Comparison of ENCODE assay signal across 26 cellular contexts in genomic region chr7:50780436-50780835, GRCh38. TPM values are rescaled to one million over a fixed set of nuclear protein-coding genes. Genes with fewer than 3 reads are reported as not detected.
DNase-seq lines count a peak whose midpoint lies in the region; ATAC-seq, FAIRE-seq and TF ChIP-seq lines count a peak whose summit lies in the region.
"Had no signal": no experiment of that assay in that cellular context is flagged by ENCODE, and none has a peak within 500 bp of the region (broad histone marks: within the 10 kb centered on the region; RNA-seq: fewer than 3 reads in every experiment).

No MANE protein-coding gene starts in this region.

- no peaks in the 10 kb centered on the region for H3K9me2 ChIP-seq in GM23338 (ENCODE audit: insufficient read depth)
- H3K9me2 ChIP-seq: SK-N-SH had no signal

- TF ChIP-seq CTCF in GM23338 (conservative IDR thresholded peaks at IDR 0.05; ENCODE audit: low read depth in 2 of 2) (no peak), glutamatergic neuron (IDR thresholded peaks at IDR 0.05; ENCODE audit: partially characterized antibody, unreplicated experiment) (no peak), neural crest cell (conservative IDR thresholded peaks at IDR 0.05) (no peak), right lobe of liver (IDR thresholded peaks at IDR 0.05) (no peak)

- H3K4me3 Mint-ChIP-seq in GM23338 (no peak overlapping the region), glutamatergic neuron (ENCODE audit: unreplicated experiment) (peak overlapping the region; percentile 91), neural crest cell (peak overlapping the region; percentile 63)
- H3K4me3 Mint-ChIP-seq: B cell had no signal

- H3F3A ChIP-seq in GM23338 (replicated peaks; ENCODE audit: low read depth): no peaks in the 10 kb centered on the region; the same call in 1 of the 2 replicates

- no peaks in the 10 kb centered on the region for H3K27me3 ChIP-seq in BLaER1
- peaks cover 10% of the 10 kb centered on the region for H3K27me3 ChIP-seq in GM23338 (ENCODE audit: insufficient read depth)
- H3K27me3 ChIP-seq in right lobe of liver: no peaks in the 10 kb centered on the region

- H4K20me1 ChIP-seq in BLaER1: peaks cover 96% of the 10 kb centered on the region
- H4K20me1 ChIP-seq in GM23338 (replicated peaks; ENCODE audit: insufficient read depth): peaks cover 69% of the 10 kb centered on the region

- H3K27ac Mint-ChIP-seq in GM23338 (no peak overlapping the region), glutamatergic neuron (ENCODE audit: unreplicated experiment) (no peak overlapping the region), neural crest cell (ENCODE audit: unreplicated experiment) (no peak overlapping the region)
- H3K27ac Mint-ChIP-seq: B cell had no signal

- H3K9ac ChIP-seq in BLaER1: no peak overlapping the region
- H3K9ac ChIP-seq: GM23248, SK-N-SH had no signal

- H3K36me3 ChIP-seq in BLaER1 (peaks cover 40% of the 10 kb centered on the region), GM23338 (ENCODE audit: insufficient read depth) (no peaks in the 10 kb centered on the region), right lobe of liver (no peaks in the 10 kb centered on the region)

- H2AFZ ChIP-seq in GM23338: no peak overlapping the region
- H2AFZ ChIP-seq: GM23248 had no signal

- H3K4me3 ChIP-seq in BLaER1: no peak overlapping the region
- no peak overlapping the region for H3K4me3 ChIP-seq in GM23338
- no peak overlapping the region for H3K4me3 ChIP-seq in right lobe of liver
- H3K4me3 ChIP-seq: A549, GM23248, K562 had no signal

- H3K4me1 ChIP-seq in BLaER1 (peaks cover 40% of the 10 kb centered on the region), GM23338 (ENCODE audit: insufficient read depth) (peaks cover 48% of the 10 kb centered on the region), right lobe of liver (peaks cover 0 to 42% (median 19%) of the 10 kb centered on the region in 4 donors)

- peaks cover 8% of the 10 kb centered on the region; the same call in 2 of the 3 replicates for H3K9me3 Mint-ChIP-seq in GM23338
- peaks cover 10% of the 10 kb centered on the region for H3K9me3 Mint-ChIP-seq in glutamatergic neuron (ENCODE audit: unreplicated experiment)
- H3K9me3 Mint-ChIP-seq in neural crest cell: peaks cover 6% of the 10 kb centered on the region

- no peak for FAIRE-seq in frontal cortex (lab: Jason Lieb, UNC)
- FAIRE-seq: A549, HTR-8/SVneo had no signal

- TF ChIP-seq POLR2A in right lobe of liver (IDR thresholded peaks at IDR 0.05): no peak

- H3K27me3 Mint-ChIP-seq in GM23338 (ENCODE audit: insufficient read depth, low read depth, poor library complexity) (peaks cover 4% of the 10 kb centered on the region), glutamatergic neuron (ENCODE audit: unreplicated experiment) (peaks cover 12% of the 10 kb centered on the region), neural crest cell (ENCODE audit: low read depth) (no peaks in the 10 kb centered on the region)

- intact Hi-C loops in right lobe of liver (cut with DNase I): no loop called here

- H3K4me1 Mint-ChIP-seq in GM23338: peaks cover 56% of the 10 kb centered on the region
- H3K4me1 Mint-ChIP-seq in glutamatergic neuron (ENCODE audit: low read depth, unreplicated experiment): peaks cover 43% of the 10 kb centered on the region
- H3K4me1 Mint-ChIP-seq in neural crest cell: peaks cover 73% of the 10 kb centered on the region

- H3K9me3 ChIP-seq in BLaER1 (peaks cover 37% of the 10 kb centered on the region), right lobe of liver (no peaks in the 10 kb centered on the region)
- H3K9me3 ChIP-seq: A549, SK-N-SH had no signal

- H3K27ac ChIP-seq in BLaER1: 0 out of 2 replicates have a peak overlapping the region, but pooled peaks have one; percentile 2
- H3K27ac ChIP-seq in GM23338 (ENCODE audit: low read depth): no peak overlapping the region
- H3K27ac ChIP-seq in right lobe of liver: no peak overlapping the region
- H3K27ac ChIP-seq: A549, GM23248 had no signal

- peak overlapping the region; percentile 76; the same call in 1 of the 2 replicates for H3K4me2 ChIP-seq in BLaER1
- H3K4me2 ChIP-seq in GM23338: peak overlapping the region; percentile 14; the same call in 1 of the 2 replicates
- H3K4me2 ChIP-seq: A549, SK-N-SH had no signal

- ATAC-seq in GM23338 (no peak), GM19397 (IDR thresholded peaks at IDR 0.05; ENCODE audit: unreplicated experiment) (no peak), right lobe of liver (no peak)
- ATAC-seq: A549, K562, PC-3 had no signal

- peaks cover 97% of the 10 kb centered on the region for H3K79me2 ChIP-seq in GM23338 (replicated peaks; ENCODE audit: insufficient read depth)

- DNase-seq in GM23338 (ENCODE audit: low spot score): no peak
- DNase-seq in glutamatergic neuron: no peak
- DNase-seq in neural crest cell (ENCODE audit: low read depth, low spot score): no peak
- no peak for DNase-seq in frontal cortex (ENCODE audit: low spot score in 2 of 2)
- DNase-seq in right lobe of liver: no peak
- DNase-seq: Calu3; DMS153; GM23248; H9; Kasumi-1; NCI-H1092 treated with DMSO at 0.1 percent for 48 hours; NCI-H1436; NCI-H187; NCI-H2081 treated with DMSO at 0.1 percent for 48 hours; NCI-H446; NCI-H526; NCI-H82; NK-92 treated with Interleukin-12 subunit alpha and Interleukin-12 subunit beta, amount 100 ng/mL, for 24 hours; PC-3; SK-N-SH had no signal

- 71% methylated on average over 2 of the region's 3 CpGs for WGBS in right lobe of liver (ENCODE audit: insufficient coverage, low coverage, low lambda C conversion rate, missing lambda C conversion rate)

- H3K36me3 Mint-ChIP-seq in GM23338 (ENCODE audit: low read depth) (peaks cover 27% of the 10 kb centered on the region), glutamatergic neuron (ENCODE audit: unreplicated experiment) (peaks cover 11% of the 10 kb centered on the region), neural crest cell (ENCODE audit: low read depth) (peaks cover 17% of the 10 kb centered on the region)

TF ChIP-seq in GM23338, 12 proteins besides CTCF, POLR2A, EP300 and RAD21 (continues in another document):
- TF ChIP-seq EZH2 (IDR thresholded peaks at IDR 0.05; ENCODE audit: low read depth, unreplicated experiment): no peak
- TF ChIP-seq NANOG (IDR thresholded peaks at IDR 0.05; ENCODE audit: borderline replicate concordance): no peak
- TF ChIP-seq, protein P1, sequence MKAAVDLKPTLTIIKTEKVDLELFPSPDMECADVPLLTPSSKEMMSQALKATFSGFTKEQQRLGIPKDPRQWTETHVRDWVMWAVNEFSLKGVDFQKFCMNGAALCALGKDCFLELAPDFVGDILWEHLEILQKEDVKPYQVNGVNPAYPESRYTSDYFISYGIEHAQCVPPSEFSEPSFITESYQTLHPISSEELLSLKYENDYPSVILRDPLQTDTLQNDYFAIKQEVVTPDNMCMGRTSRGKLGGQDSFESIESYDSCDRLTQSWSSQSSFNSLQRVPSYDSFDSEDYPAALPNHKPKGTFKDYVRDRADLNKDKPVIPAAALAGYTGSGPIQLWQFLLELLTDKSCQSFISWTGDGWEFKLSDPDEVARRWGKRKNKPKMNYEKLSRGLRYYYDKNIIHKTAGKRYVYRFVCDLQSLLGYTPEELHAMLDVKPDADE (IDR thresholded peaks at IDR 0.05): no peak
- no peak for TF ChIP-seq POLR2AphosphoS5 (IDR thresholded peaks at IDR 0.05; ENCODE audit: low read depth)
- TF ChIP-seq ZNF331 (CRISPR knock-in tag; IDR thresholded peaks at IDR 0.05; ENCODE audit: low read depth): no peak

RNA-seq across cellular contexts. Expression of gene GRB10, which starts 2.3 kb away (rescaled TPM):
- 145 and 154 TPM in 2 replicates for total RNA-seq in GM23338 (2014; rRNA removed; shearing (Covaris generic))
- 35.0 and 35.2 TPM in 2 replicates for polyA plus RNA-seq in GM23338 (2016; fragmentation: Nextera tagmentation; extraction: Ambion mirVana)
- total RNA-seq in glutamatergic neuron (ENCODE audit: unreplicated experiment): 182 TPM
- 86.0 and 93.0 TPM in 2 replicates for total RNA-seq in neural crest cell
- total RNA-seq in frontal cortex: 48.5 TPM
- total RNA-seq in right lobe of liver: 10 to 100 TPM; 24.9 to 55.5 (median 40.0) TPM
- total RNA-seq: B cell had no signal
